3 cellular contexts compared by ENCODE assay signal in the genomic region with DNA sequence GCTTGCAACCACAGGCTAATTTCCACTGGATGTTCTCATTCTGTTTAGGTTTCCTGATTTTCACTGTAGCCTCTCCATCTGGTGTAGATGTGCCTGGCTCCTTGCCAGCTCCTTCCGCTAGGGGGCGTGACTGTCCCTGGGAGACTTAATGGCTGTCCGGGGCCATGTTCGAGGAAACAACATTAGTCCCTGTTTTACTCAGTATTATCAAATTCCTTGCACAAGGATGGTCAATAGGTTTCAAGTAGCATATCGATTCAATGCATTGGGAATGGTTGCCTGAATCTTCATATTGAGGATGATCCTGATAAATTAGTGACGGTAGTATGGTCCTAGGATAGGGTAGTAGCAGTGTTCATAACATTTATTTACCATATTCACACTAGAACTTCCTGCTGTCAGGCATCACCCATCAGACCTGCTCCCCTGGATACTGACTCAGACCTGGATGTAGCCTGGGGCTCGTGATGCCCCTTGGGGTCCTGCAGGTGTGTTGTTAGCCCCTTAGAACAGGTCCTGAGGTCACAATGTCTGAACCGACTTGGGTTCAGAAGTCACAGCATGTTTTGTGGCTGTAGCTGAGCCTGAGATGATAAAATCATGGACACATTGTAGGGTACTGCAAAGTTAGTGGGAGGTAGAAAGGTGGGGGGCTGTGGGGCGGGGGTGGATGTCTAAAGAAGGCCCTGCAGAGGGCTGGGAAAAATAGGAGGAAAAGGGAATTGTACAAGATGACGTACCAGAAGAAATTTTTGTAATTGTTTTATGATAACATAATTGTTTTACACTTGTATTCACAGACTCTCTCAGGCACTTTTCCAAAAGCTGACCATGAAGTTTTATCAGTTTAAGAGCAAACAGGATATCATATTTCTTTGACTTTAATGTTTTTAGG.
TF ChIP-seq lines count a peak whose summit lies in the region.

No MANE protein-coding gene starts in this region.

TF ChIP-seq in SK-N-SH treated with all-trans-retinoic acid at 6 μM for 48 hours, 23 proteins besides CTCF, POLR2A, EP300 and RAD21:
- TF ChIP-seq PPARA (CRISPR knock-in tag; IDR thresholded peaks at IDR 0.05; ENCODE audit: borderline replicate concordance), result no peak
- 0 out of 2 replicates have a peak, but pooled peaks have one; percentile 35 for TF ChIP-seq ISL1 (CRISPR knock-in tag; IDR thresholded peaks at IDR 0.05)
- TF ChIP-seq ZNF565 (CRISPR knock-in tag; conservative IDR thresholded peaks at IDR 0.05; ENCODE audit: low read depth), result no peak
- TF ChIP-seq, protein P1, sequence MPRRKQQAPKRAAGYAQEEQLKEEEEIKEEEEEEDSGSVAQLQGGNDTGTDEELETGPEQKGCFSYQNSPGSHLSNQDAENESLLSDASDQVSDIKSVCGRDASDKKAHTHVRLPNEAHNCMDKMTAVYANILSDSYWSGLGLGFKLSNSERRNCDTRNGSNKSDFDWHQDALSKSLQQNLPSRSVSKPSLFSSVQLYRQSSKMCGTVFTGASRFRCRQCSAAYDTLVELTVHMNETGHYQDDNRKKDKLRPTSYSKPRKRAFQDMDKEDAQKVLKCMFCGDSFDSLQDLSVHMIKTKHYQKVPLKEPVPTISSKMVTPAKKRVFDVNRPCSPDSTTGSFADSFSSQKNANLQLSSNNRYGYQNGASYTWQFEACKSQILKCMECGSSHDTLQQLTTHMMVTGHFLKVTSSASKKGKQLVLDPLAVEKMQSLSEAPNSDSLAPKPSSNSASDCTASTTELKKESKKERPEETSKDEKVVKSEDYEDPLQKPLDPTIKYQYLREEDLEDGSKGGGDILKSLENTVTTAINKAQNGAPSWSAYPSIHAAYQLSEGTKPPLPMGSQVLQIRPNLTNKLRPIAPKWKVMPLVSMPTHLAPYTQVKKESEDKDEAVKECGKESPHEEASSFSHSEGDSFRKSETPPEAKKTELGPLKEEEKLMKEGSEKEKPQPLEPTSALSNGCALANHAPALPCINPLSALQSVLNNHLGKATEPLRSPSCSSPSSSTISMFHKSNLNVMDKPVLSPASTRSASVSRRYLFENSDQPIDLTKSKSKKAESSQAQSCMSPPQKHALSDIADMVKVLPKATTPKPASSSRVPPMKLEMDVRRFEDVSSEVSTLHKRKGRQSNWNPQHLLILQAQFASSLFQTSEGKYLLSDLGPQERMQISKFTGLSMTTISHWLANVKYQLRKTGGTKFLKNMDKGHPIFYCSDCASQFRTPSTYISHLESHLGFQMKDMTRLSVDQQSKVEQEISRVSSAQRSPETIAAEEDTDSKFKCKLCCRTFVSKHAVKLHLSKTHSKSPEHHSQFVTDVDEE (CRISPR knock-in tag; IDR thresholded peaks at IDR 0.05), result no peak; the same call in 1 of the 2 replicates
- TF ChIP-seq ZNF8 (CRISPR knock-in tag; IDR thresholded peaks at IDR 0.05), result peak; percentile 9; the same call in 1 of the 2 replicates
- no peak for TF ChIP-seq ZFP3 (CRISPR knock-in tag; IDR thresholded peaks at IDR 0.05)
- TF ChIP-seq GLIS3 (CRISPR knock-in tag; IDR thresholded peaks at IDR 0.05), result no peak
- TF ChIP-seq ESRRG (CRISPR knock-in tag; IDR thresholded peaks at IDR 0.05), result no peak
- no peak for TF ChIP-seq ZC3H10 (CRISPR knock-in tag; IDR thresholded peaks at IDR 0.05)
- TF ChIP-seq ZFP30 (CRISPR knock-in tag; IDR thresholded peaks at IDR 0.05), result no peak
- TF ChIP-seq, protein P2, sequence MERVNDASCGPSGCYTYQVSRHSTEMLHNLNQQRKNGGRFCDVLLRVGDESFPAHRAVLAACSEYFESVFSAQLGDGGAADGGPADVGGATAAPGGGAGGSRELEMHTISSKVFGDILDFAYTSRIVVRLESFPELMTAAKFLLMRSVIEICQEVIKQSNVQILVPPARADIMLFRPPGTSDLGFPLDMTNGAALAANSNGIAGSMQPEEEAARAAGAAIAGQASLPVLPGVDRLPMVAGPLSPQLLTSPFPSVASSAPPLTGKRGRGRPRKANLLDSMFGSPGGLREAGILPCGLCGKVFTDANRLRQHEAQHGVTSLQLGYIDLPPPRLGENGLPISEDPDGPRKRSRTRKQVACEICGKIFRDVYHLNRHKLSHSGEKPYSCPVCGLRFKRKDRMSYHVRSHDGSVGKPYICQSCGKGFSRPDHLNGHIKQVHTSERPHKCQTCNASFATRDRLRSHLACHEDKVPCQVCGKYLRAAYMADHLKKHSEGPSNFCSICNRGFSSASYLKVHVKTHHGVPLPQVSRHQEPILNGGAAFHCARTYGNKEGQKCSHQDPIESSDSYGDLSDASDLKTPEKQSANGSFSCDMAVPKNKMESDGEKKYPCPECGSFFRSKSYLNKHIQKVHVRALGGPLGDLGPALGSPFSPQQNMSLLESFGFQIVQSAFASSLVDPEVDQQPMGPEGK (CRISPR knock-in tag; IDR thresholded peaks at IDR 0.05; ENCODE audit: borderline replicate concordance), result no peak
- TF ChIP-seq SNAI2 (CRISPR knock-in tag; IDR thresholded peaks at IDR 0.05), result no peak
- no peak for TF ChIP-seq ZNF70 (CRISPR knock-in tag; IDR thresholded peaks at IDR 0.05)
- TF ChIP-seq TOX (CRISPR knock-in tag; IDR thresholded peaks at IDR 0.05; ENCODE audit: borderline replicate concordance), result no peak
- no peak for TF ChIP-seq CSDC2 (CRISPR knock-in tag; IDR thresholded peaks at IDR 0.05)
TF ChIP-seq in SK-N-SH treated with all-trans-retinoic acid at 6 μM for 48 hours: peak in this region for 2.

TF ChIP-seq in GM12878, 131 proteins besides CTCF, POLR2A, EP300 and RAD21:
- TF ChIP-seq TBL1XR1 (IDR thresholded peaks at IDR 0.05; ENCODE audit: low read depth, low read length) (no peak), SMC3 (IDR thresholded peaks at IDR 0.05; ENCODE audit: borderline replicate concordance, low read length) (0 out of 2 replicates have a peak, but pooled peaks have one; percentile 4), YY1 (IDR thresholded peaks at IDR 0.05; ENCODE audit: low read depth, low read length) (peak; percentile 86)
- TF ChIP-seq, protein P3, sequence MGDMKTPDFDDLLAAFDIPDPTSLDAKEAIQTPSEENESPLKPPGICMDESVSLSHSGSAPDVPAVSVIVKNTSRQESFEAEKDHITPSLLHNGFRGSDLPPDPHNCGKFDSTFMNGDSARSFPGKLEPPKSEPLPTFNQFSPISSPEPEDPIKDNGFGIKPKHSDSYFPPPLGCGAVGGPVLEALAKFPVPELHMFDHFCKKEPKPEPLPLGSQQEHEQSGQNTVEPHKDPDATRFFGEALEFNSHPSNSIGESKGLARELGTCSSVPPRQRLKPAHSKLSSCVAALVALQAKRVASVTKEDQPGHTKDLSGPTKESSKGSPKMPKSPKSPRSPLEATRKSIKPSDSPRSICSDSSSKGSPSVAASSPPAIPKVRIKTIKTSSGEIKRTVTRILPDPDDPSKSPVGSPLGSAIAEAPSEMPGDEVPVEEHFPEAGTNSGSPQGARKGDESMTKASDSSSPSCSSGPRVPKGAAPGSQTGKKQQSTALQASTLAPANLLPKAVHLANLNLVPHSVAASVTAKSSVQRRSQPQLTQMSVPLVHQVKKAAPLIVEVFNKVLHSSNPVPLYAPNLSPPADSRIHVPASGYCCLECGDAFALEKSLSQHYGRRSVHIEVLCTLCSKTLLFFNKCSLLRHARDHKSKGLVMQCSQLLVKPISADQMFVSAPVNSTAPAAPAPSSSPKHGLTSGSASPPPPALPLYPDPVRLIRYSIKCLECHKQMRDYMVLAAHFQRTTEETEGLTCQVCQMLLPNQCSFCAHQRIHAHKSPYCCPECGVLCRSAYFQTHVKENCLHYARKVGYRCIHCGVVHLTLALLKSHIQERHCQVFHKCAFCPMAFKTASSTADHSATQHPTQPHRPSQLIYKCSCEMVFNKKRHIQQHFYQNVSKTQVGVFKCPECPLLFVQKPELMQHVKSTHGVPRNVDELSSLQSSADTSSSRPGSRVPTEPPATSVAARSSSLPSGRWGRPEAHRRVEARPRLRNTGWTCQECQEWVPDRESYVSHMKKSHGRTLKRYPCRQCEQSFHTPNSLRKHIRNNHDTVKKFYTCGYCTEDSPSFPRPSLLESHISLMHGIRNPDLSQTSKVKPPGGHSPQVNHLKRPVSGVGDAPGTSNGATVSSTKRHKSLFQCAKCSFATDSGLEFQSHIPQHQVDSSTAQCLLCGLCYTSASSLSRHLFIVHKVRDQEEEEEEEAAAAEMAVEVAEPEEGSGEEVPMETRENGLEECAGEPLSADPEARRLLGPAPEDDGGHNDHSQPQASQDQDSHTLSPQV (IDR thresholded peaks at IDR 0.05), result no peak

TF ChIP-seq in HepG2, 621 proteins besides CTCF, POLR2A, EP300 and RAD21:
- TF ChIP-seq CENPT (CRISPR knock-in tag; IDR thresholded peaks at IDR 0.05; ENCODE audit: low read depth) (no peak), SMC3 (IDR thresholded peaks at IDR 0.05; ENCODE audit: low read length) (peak; percentile 21; the same call in 1 of the 2 replicates), RAD51 (IDR thresholded peaks at IDR 0.05; ENCODE audit: borderline replicate concordance) (no peak), HMGXB4 (CRISPR knock-in tag; IDR thresholded peaks at IDR 0.05; ENCODE audit: borderline replicate concordance in 1 of 2, low read depth in 1 of 2) (0 out of 4 replicates have a peak, but pooled peaks of 1 of the 2 experiments have one; percentile 29), SALL1 (CRISPR knock-in tag; IDR thresholded peaks at IDR 0.05) (peak; percentile 24; the same call in 1 of the 2 replicates), ONECUT2 (CRISPR knock-in tag; IDR thresholded peaks at IDR 0.05) (no peak), STAG1 (CRISPR knock-in tag; IDR thresholded peaks at IDR 0.05) (peak; percentile 35; the same call in 1 of the 2 replicates), LCORL (IDR thresholded peaks at IDR 0.05) (peak; percentile 26; the same call in 1 of the 2 replicates), LCORL (CRISPR knock-in tag; IDR thresholded peaks at IDR 0.05) (no peak), YY1 (IDR thresholded peaks at IDR 0.05; ENCODE audit: insufficient read depth, insufficient replicate concordance, low read depth, low read length) (peak; percentile 57), SIN3B (IDR thresholded peaks at IDR 0.05; ENCODE audit: low read length) (no peak), SP140L (CRISPR knock-in tag; IDR thresholded peaks at IDR 0.05; ENCODE audit: borderline replicate concordance) (no peak), SMAD9 (CRISPR knock-in tag; IDR thresholded peaks at IDR 0.05) (no peak), ZNF644 (CRISPR knock-in tag; IDR thresholded peaks at IDR 0.05; ENCODE audit: low read depth) (peak; percentile 65; the same call in 1 of the 2 replicates), XRCC5 (optimal IDR thresholded peaks at IDR 0.05; ENCODE audit: low read length) (peak; percentile 35)
